In the genomic region with DNA sequence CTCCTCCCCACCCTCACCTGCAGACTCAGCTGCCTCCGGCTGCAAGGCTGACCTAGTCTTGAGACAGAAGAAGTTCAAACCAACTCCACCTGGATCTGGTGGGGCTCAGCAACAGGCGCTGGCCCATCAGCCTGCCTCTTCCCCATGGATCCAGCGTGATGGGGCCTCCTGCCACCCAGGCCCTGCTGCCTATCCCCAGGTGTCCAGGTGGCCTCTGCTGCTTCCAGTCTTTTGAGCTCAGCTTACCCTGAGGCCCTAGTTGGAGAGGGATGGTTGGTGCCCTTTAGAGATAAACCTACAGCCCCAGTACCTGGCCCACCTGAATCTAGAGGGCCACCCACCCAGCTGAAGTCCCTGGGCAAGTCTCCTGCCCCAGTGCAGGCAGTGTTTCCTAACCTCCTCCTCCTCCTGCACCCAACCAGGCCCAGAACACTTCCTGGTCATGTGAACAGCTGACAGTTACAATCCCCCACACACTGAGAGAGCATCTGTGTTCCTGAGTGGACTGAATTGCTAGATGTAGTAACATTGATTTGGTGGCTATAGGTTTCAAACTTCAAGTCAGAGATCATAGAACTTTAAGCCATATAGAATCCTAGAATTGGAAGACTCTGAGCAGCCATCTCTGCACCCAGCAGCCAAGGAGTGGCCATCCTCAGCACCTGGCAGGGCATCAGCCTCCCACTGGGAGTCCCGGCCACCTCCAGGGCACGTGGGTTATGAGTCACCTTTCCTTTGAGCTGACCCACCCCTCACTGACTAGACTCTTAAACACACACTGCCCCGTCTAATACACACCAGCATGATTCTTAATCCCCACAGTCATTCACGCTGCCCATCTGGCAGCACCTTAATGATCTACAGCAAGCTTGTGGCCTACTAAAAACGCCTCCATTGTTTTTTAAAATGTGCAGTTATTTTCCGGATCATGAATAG, we compare ENCODE assay signal across 1 cellular context.
TF ChIP-seq lines count a peak whose summit lies in the region.

No MANE protein-coding gene starts in this region.

TF ChIP-seq in H1, 55 proteins besides CTCF, POLR2A, EP300 and RAD21:
- TF ChIP-seq RFX5 (IDR thresholded peaks at IDR 0.05; ENCODE audit: borderline replicate concordance, low read depth, low read length): no peak
- no peak for TF ChIP-seq HDAC6 (IDR thresholded peaks at IDR 0.05; ENCODE audit: low read depth, low read length)
- no peak for TF ChIP-seq BRCA1 (IDR thresholded peaks at IDR 0.05; ENCODE audit: low read depth, low read length)
- TF ChIP-seq SP4 (IDR thresholded peaks at IDR 0.05; ENCODE audit: low read length): no peak
- TF ChIP-seq PHF8 (conservative IDR thresholded peaks at IDR 0.05; ENCODE audit: low read depth, low read length): no peak
- no peak for TF ChIP-seq CBX8 (IDR thresholded peaks at IDR 0.05; ENCODE audit: borderline replicate concordance, low read depth, low read length)
- TF ChIP-seq RNF2 (IDR thresholded peaks at IDR 0.05; ENCODE audit: borderline replicate concordance, low read depth, low read length, missing control alignments, poor library complexity, severe bottlenecking): no peak
- TF ChIP-seq SIN3A (conservative IDR thresholded peaks at IDR 0.05 in 1 of 2, IDR thresholded peaks at IDR 0.05 in 1 of 2; ENCODE audit: low read depth in 1 of 2, low read length in 2 of 2): no peak
- TF ChIP-seq, protein P1, sequence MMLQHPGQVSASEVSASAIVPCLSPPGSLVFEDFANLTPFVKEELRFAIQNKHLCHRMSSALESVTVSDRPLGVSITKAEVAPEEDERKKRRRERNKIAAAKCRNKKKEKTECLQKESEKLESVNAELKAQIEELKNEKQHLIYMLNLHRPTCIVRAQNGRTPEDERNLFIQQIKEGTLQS (IDR thresholded peaks at IDR 0.05; ENCODE audit: insufficient read depth, low read depth, low read length): no peak
TF ChIP-seq in H1: peak in this region for 0.
